Comparison of ENCODE assay signal across 17 cellular contexts in genomic region chr17:79043191-79043930, GRCh38.
"Had no signal": no experiment of that assay in that cellular context is flagged by ENCODE, and none has a peak within 500 bp of the region (broad histone marks: within the 10 kb centered on the region; RNA-seq: fewer than 3 reads in every experiment).

No MANE protein-coding gene starts in this region.

- ATAC-seq: effector memory CD8-positive, alpha-beta T cell; left ventricle myocardium superior; mucosa of descending colon; pancreas; T-helper 17 cell had no signal

- H3K4me3 ChIP-seq: cardiac muscle cell, mucosa of descending colon, pancreas, spleen, thyroid gland, vagina had no signal

- H3K9me3 ChIP-seq: mucosa of descending colon, neutrophil, pancreas, spleen, thyroid gland, vagina had no signal

- H3K36me3 ChIP-seq: cardiac muscle cell, neutrophil, pancreas, thyroid gland, vagina, WERI-Rb-1 had no signal

- H3K4me3 Mint-ChIP-seq: activated naive CD8-positive, alpha-beta T cell treated with anti-CD3 and anti-CD28 coated beads for 36 hours; effector memory CD8-positive, alpha-beta T cell; naive B cell; stimulated activated naive B cell treated with anti-CD40 and anti-IgM and Interleukin-4, amounts not matched to agents 10 μg/mL and 1 μg/mL and 100 μg/mL, for 72 hours; T-helper 17 cell had no signal

- H3K27ac Mint-ChIP-seq: activated naive CD8-positive, alpha-beta T cell treated with anti-CD3 and anti-CD28 coated beads for 36 hours; effector memory CD8-positive, alpha-beta T cell; stimulated activated naive B cell treated with anti-CD40 and anti-IgM and Interleukin-4, amounts not matched to agents 10 μg/mL and 1 μg/mL and 100 μg/mL, for 72 hours had no signal

- H3K9me3 Mint-ChIP-seq: activated naive CD8-positive, alpha-beta T cell treated with anti-CD3 and anti-CD28 coated beads for 36 hours; effector memory CD8-positive, alpha-beta T cell; naive B cell; stimulated activated naive B cell treated with anti-CD40 and anti-IgM and Interleukin-4, amounts not matched to agents 10 μg/mL and 1 μg/mL and 100 μg/mL, for 72 hours had no signal

- H3K27ac ChIP-seq: cardiac muscle cell, neutrophil, pancreas, spleen, thyroid gland, vagina, WERI-Rb-1 had no signal

- H3K4me1 ChIP-seq: pancreas had no signal

- H3K36me3 Mint-ChIP-seq: activated naive CD8-positive, alpha-beta T cell treated with anti-CD3 and anti-CD28 coated beads for 36 hours; naive B cell; stimulated activated naive B cell treated with anti-CD40 and anti-IgM and Interleukin-4, amounts not matched to agents 10 μg/mL and 1 μg/mL and 100 μg/mL, for 72 hours had no signal

- H3K27me3 ChIP-seq: cardiac muscle cell, pancreas, thyroid gland, vagina had no signal

- DNase-seq: activated CD4-positive, alpha-beta T cell treated with anti-CD3 and anti-CD28 coated beads for 1 hour; activated naive CD8-positive, alpha-beta T cell treated with anti-CD3 and anti-CD28 coated beads for 36 hours; amniotic stem cell; effector memory CD8-positive, alpha-beta T cell; naive B cell; stimulated activated CD4-positive, alpha-beta T cell treated with anti-CD3 and anti-CD28 coated beads, Interleukin-4, amount 100 ng/mL, for 4 hours; stimulated activated naive B cell treated with anti-CD40 and anti-IgM and Interleukin-4, amounts not matched to agents 10 μg/mL and 1 μg/mL and 100 μg/mL, for 72 hours; T-helper 17 cell; thyroid gland; WERI-Rb-1 had no signal
